ENCODE assay signal across 22 cellular contexts in genomic region chr11:10401275-10401674, GRCh38. TPM values are rescaled to one million over a fixed set of nuclear protein-coding genes. Genes with fewer than 3 reads are reported as not detected.
A peak's percentile ranks its signal among the peaks of the same experiment; 100 is the strongest.
DNase-seq lines count a peak whose midpoint lies in the region; ATAC-seq, FAIRE-seq and TF ChIP-seq lines count a peak whose summit lies in the region.
"Had no signal": no experiment of that assay in that cellular context is flagged by ENCODE, and none has a peak within 500 bp of the region (broad histone marks: within the 10 kb centered on the region; RNA-seq: fewer than 3 reads in every experiment).

No MANE protein-coding gene starts in this region.

- H4K5ac ChIP-seq in H9 (ENCODE audit: insufficient read length, low read depth, low read length) = no peak overlapping the region

- H3K23me2 ChIP-seq in H9 (ENCODE audit: insufficient read length, low read depth, low read length, poor library complexity, severe bottlenecking) = no peaks in the 10 kb centered on the region

- H3K9me3 ChIP-seq in A549 (no peaks in the 10 kb centered on the region), H9 (ENCODE audit: control insufficient read depth, low read depth, low read length) (no peaks in the 10 kb centered on the region)
- H3K9me3 ChIP-seq: lower lobe of right lung, thyroid gland had no signal

- H4K20me1 ChIP-seq in H9 (ENCODE audit: control insufficient read depth, insufficient read depth, insufficient read length) = no peaks in the 10 kb centered on the region

- H3K4me1 Mint-ChIP-seq in H9 (peaks cover 7 to 11% of the 10 kb centered on the region in 2 experiments), WTC11 (peaks cover 4% of the 10 kb centered on the region; the same call in 1 of the 2 replicates)
- peaks cover 22% of the 10 kb centered on the region for H3K4me1 Mint-ChIP-seq in activated CD4-positive, alpha-beta memory T cell treated with anti-CD3 and anti-CD28 coated beads, Interleukin-2, amount 10 ng/mL, durations not matched to agents 7 days and 5 days

- H3K14ac ChIP-seq in H9 (ENCODE audit: insufficient read depth, low read length) = no peak overlapping the region

- H3K27ac Mint-ChIP-seq in H9 = peak overlapping the region in 1 of 3 experiments; percentile 93; a peak in 1 of 7 replicates
- no peak overlapping the region for H3K27ac Mint-ChIP-seq in WTC11
- no peak overlapping the region for H3K27ac Mint-ChIP-seq in activated CD4-positive, alpha-beta memory T cell treated with anti-CD3 and anti-CD28 coated beads, Interleukin-2, amount 10 ng/mL, durations not matched to agents 7 days and 5 days
- H3K27ac Mint-ChIP-seq: CD8-positive, alpha-beta T cell had no signal

- POLR2A ChIA-PET in A549 (lab: Yijun Ruan, JAX) (interaction anchor here (1.0 kb wide), 1 partner anchor 139 kb away, joined by 3 read pairs; the partner anchor contains the start of gene RNF141), WTC11 (lab: Charles Lee) (no interaction called here), RWPE1 (lab: Yijun Ruan, JAX; ENCODE audit: low non-redundant PET) (no interaction called here)
- POLR2A ChIA-PET in activated CD4-positive, alpha-beta memory T cell treated with anti-CD3 and anti-CD28 coated beads, Interleukin-2, amount 10 ng/mL, durations not matched to agents 7 days and 5 days (lab: Charles Lee) = no interaction called here

- H3K4me3 Mint-ChIP-seq in H9 (no peak overlapping the region), WTC11 (no peak overlapping the region)
- no peak overlapping the region for H3K4me3 Mint-ChIP-seq in activated CD4-positive, alpha-beta memory T cell treated with anti-CD3 and anti-CD28 coated beads, Interleukin-2, amount 10 ng/mL, durations not matched to agents 7 days and 5 days
- H3K4me3 Mint-ChIP-seq: CD8-positive, alpha-beta T cell had no signal

- H3K4me3 ChIP-seq in A549 = no peak overlapping the region
- H3K4me3 ChIP-seq: GM23248, lower lobe of right lung, thyroid gland had no signal

- WGBS in A549 (ENCODE audit: missing lambda C conversion rate) = 83% methylated on average over 4 of the region's 4 CpGs
- WGBS in H9 (ENCODE audit: extremely low coverage, insufficient read length, low lambda C conversion rate) = no CpG with 5 or more reads among the region's 4 CpGs

- no peak for FAIRE-seq in A549 (lab: Jason Lieb, UNC)
- FAIRE-seq: colon, endometrium had no signal

- H3K4me1 ChIP-seq in A549 (peaks cover 15% of the 10 kb centered on the region), H9 (ENCODE audit: insufficient read depth, low read length) (no peaks in the 10 kb centered on the region)
- H3K4me1 ChIP-seq: thyroid gland had no signal

- no peak overlapping the region for H3K23ac ChIP-seq in H9 (ENCODE audit: insufficient read length, low read depth, low read length)

- no peak for ATAC-seq in A549
- peak; percentile 35 for ATAC-seq in WTC11
- peak; percentile 57 for ATAC-seq in Right ventricle myocardium superior (ENCODE audit: poor library complexity)
- ATAC-seq in GM18909 (IDR thresholded peaks at IDR 0.05; ENCODE audit: poor library complexity, unreplicated experiment) = no peak
- ATAC-seq: CD8-positive, alpha-beta T cell; lower lobe of right lung had no signal

- H3K79me1 ChIP-seq in H9 (ENCODE audit: insufficient read depth, low read depth, low read length, poor library complexity, severe bottlenecking) = no peaks in the 10 kb centered on the region

- TF ChIP-seq EP300 in A549 (IDR thresholded peaks at IDR 0.05) = no peak

- H3K9me3 Mint-ChIP-seq in H9 (no peaks in the 10 kb centered on the region), WTC11 (no peaks in the 10 kb centered on the region)
- H3K9me3 Mint-ChIP-seq in activated CD4-positive, alpha-beta memory T cell treated with anti-CD3 and anti-CD28 coated beads, Interleukin-2, amount 10 ng/mL, durations not matched to agents 7 days and 5 days = no peaks in the 10 kb centered on the region
- H3K9me3 Mint-ChIP-seq: CD8-positive, alpha-beta T cell had no signal

- DNase-seq in A549 (ENCODE audit: low read depth in 1 of 2, low spot score in 1 of 2) (no peak), H9 (no peak), WTC11 (ENCODE audit: low spot score) (no peak), Right ventricle myocardium superior (no peak), NCI-H2081 treated with DMSO at 0.1 percent for 48 hours (lab: John Stamatoyannopoulos, UW) (no peak), RWPE1 (ENCODE audit: low spot score) (no peak)
- no peak for DNase-seq in activated CD4-positive, alpha-beta memory T cell treated with anti-CD3 and anti-CD28 coated beads, Interleukin-2, amount 10 ng/mL, durations not matched to agents 7 days and 5 days
- DNase-seq: activated CD4-positive, alpha-beta T cell treated with anti-CD3 and anti-CD28 coated beads, Interleukin-2, amount 50 U/mL, for 4 hours; CD8-positive, alpha-beta T cell; lower lobe of right lung; NCI-H146; NCI-H2227 treated with DMSO at 0.1 percent for 48 hours; NK-92 treated with Interleukin-12 subunit alpha and Interleukin-12 subunit beta, amount 100 ng/mL, for 24 hours; occipital lobe; retina; stimulated activated CD4-positive, alpha-beta T cell treated with anti-CD3 and anti-CD28 coated beads, Interleukin-15, amount 100 ng/mL, for 24 hours; T-helper 1 cell; thyroid gland had no signal

- H2BK20ac ChIP-seq in H9 (ENCODE audit: low read depth, low read length, poor library complexity, severe bottlenecking) = no peak overlapping the region

- TF ChIP-seq POLR2A in A549 (IDR thresholded peaks at IDR 0.05; ENCODE audit: low read length) = no peak

- H2BK120ac ChIP-seq in H9 (ENCODE audit: low read depth, low read length, poor library complexity, severe bottlenecking) = no peak overlapping the region

- CTCF ChIA-PET in A549 (lab: Yijun Ruan, JAX) = interaction anchor here (3.4 kb wide), 1 partner anchor 336 kb away, joined by 28 read pairs; no protein-coding TSS in a partner anchor
- CTCF ChIA-PET in WTC11 (lab: Charles Lee) = interaction anchor here (0.6 to 0.9 kb wide), 5 partner anchors 35 to 895 kb away, joined by 3 to 4 read pairs (median 3); no protein-coding TSS in a partner anchor
- CTCF ChIA-PET in activated CD4-positive, alpha-beta memory T cell treated with anti-CD3 and anti-CD28 coated beads, Interleukin-2, amount 10 ng/mL, durations not matched to agents 7 days and 5 days (lab: Charles Lee) = no interaction called here
- CTCF ChIA-PET in RWPE1 (lab: Yijun Ruan, JAX) = interaction anchor here (0.6 kb wide), 1 partner anchor 321 kb away, joined by 3 read pairs; no protein-coding TSS in a partner anchor

- H2AFZ ChIP-seq in H9 (ENCODE audit: low read length) = no peak overlapping the region
- H2AFZ ChIP-seq: GM23248 had no signal

- H3K27me3 Mint-ChIP-seq in H9 (ENCODE audit: low read depth) (peaks cover 7% of the 10 kb centered on the region; the same call in 1 of the 2 replicates), WTC11 (ENCODE audit: low read depth) (no peaks in the 10 kb centered on the region)
- peaks cover 2% of the 10 kb centered on the region for H3K27me3 Mint-ChIP-seq in activated CD4-positive, alpha-beta memory T cell treated with anti-CD3 and anti-CD28 coated beads, Interleukin-2, amount 10 ng/mL, durations not matched to agents 7 days and 5 days

- no peaks in the 10 kb centered on the region for H3K79me2 ChIP-seq in H9 (ENCODE audit: insufficient read depth, low read length)

- H3K4ac ChIP-seq in H9 (ENCODE audit: low read depth, low read length) = no peak overlapping the region

- no peak overlapping the region for H2BK5ac ChIP-seq in H9 (ENCODE audit: insufficient read length, low read length)

- no peak overlapping the region for H3T11ph ChIP-seq in H9 (ENCODE audit: low read length)

- H3K36me3 Mint-ChIP-seq in H9 (ENCODE audit: insufficient read depth in 1 of 3, low read depth in 3 of 3) (no peaks in the 10 kb centered on the region), WTC11 (no peaks in the 10 kb centered on the region)
- H3K36me3 Mint-ChIP-seq in activated CD4-positive, alpha-beta memory T cell treated with anti-CD3 and anti-CD28 coated beads, Interleukin-2, amount 10 ng/mL, durations not matched to agents 7 days and 5 days (ENCODE audit: low read depth) = no peaks in the 10 kb centered on the region
- H3K36me3 Mint-ChIP-seq: CD8-positive, alpha-beta T cell had no signal

- H2BK12ac ChIP-seq in H9 (ENCODE audit: insufficient read length, low read depth, low read length) = no peak overlapping the region

- no peak overlapping the region for H3K56ac ChIP-seq in H9 (ENCODE audit: insufficient read length, low read depth, low read length)

- intact Hi-C loops in Right ventricle myocardium superior (cut with DNase I) = loop anchor here (10.0 kb wide), 1 partner anchor 254 kb away; no protein-coding TSS in a partner anchor

- no peak for TF ChIP-seq CTCF in A549 (IDR thresholded peaks at IDR 0.05)
- TF ChIP-seq CTCF in H9 (conservative IDR thresholded peaks at IDR 0.05) = 0 out of 3 replicates have a peak, but pooled peaks have one; percentile 20
- no peak for TF ChIP-seq CTCF in WTC11 (IDR thresholded peaks at IDR 0.05)
- no peak for TF ChIP-seq CTCF in RWPE1 (conservative IDR thresholded peaks at IDR 0.05; ENCODE audit: low read depth)

- no peak overlapping the region for H2BK15ac ChIP-seq in H9 (ENCODE audit: low read depth, low read length)

- no peak overlapping the region for H4K8ac ChIP-seq in H9 (replicated peaks; ENCODE audit: insufficient read length, low read depth, low read length)

- no peak overlapping the region for H3K18ac ChIP-seq in H9 (ENCODE audit: insufficient read length, low read depth, low read length)

- no peak for TF ChIP-seq RAD21 in A549 (conservative IDR thresholded peaks at IDR 0.05 in 1 of 2, IDR thresholded peaks at IDR 0.05 in 1 of 2)

- H3K27me3 ChIP-seq in H9 (ENCODE audit: insufficient read depth, low read length) = no peaks in the 10 kb centered on the region
- H3K27me3 ChIP-seq: thyroid gland had no signal

- H3K9ac ChIP-seq in H9 (ENCODE audit: extremely low read depth, insufficient read length, low read length) = no peak overlapping the region
- H3K9ac ChIP-seq: GM23248 had no signal

- H2AK5ac ChIP-seq in H9 (ENCODE audit: insufficient read length, low read length) = no peak overlapping the region

- peak overlapping the region; percentile 18 to 64; a peak in 5 of 6 replicates for H3K27ac ChIP-seq in A549
- no peak overlapping the region for H3K27ac ChIP-seq in H9 (ENCODE audit: insufficient read length, low read depth, low read length)
- H3K27ac ChIP-seq in RWPE1 = no peak overlapping the region
- H3K27ac ChIP-seq: GM23248, lower lobe of right lung, thyroid gland had no signal

- H4K91ac ChIP-seq in H9 (ENCODE audit: insufficient read length, low read depth, low read length) = no peak overlapping the region

- H3K4me2 ChIP-seq in A549 = no peak overlapping the region
- H3K4me2 ChIP-seq in H9 (ENCODE audit: insufficient read depth, insufficient read length, low read length) = no peak overlapping the region

RNA-seq across cellular contexts. Expression of gene AMPD3, which starts 53.8 kb away (rescaled TPM):
- 4.7 and 6.6 TPM in 2 replicates for polyA plus RNA-seq in A549 (2011; rRNA removed)
- polyA plus RNA-seq in A549 (2012; cell fraction: cytosol; rRNA removed) = 2.0 and 2.4 TPM in 2 replicates
- 5.3 and 6.9 TPM in 2 replicates for polyA plus RNA-seq in A549 (2012; cell fraction: nucleus; rRNA removed)
- polyA plus RNA-seq in A549 (2017; fragmentation: RNase III; extraction: RNeasy Plus Mini Kit Qiagen cat#74134 plus additional on column Dnase treatment) = 2.9 to 3.6 TPM (median 3.1 TPM) in 3 replicates
- 11.5 and 14.1 TPM in 2 replicates for polyA minus RNA-seq in A549 (2011; rRNA and poly(A)+ RNA removed)
- 4.6 and 5.9 TPM in 2 replicates for total RNA-seq in H9 (2021)
- 5.0 to 7.1 TPM (median 6.4 TPM) in 3 replicates for total RNA-seq in WTC11 (2021)
- total RNA-seq in Right ventricle myocardium superior = 2.6 TPM
- 10 to 100 TPM; 21.4 to 23.3 TPM for total RNA-seq in activated CD4-positive, alpha-beta memory T cell treated with anti-CD3 and anti-CD28 coated beads, Interleukin-2, amount 10 ng/mL, durations not matched to agents 7 days and 5 days

Comparison
In these comparisons a context has a peak if more than half of its experiments do, and no peak if none do; other contexts are left out.
1. ATAC-seq: peak in WTC11 (single experiment) and Right ventricle myocardium superior (single experiment); none in A549 (0 of 2) and GM18909 (single experiment).
2. H3K27ac ChIP-seq: peak in A549 (2 of 2); none in H9 (single experiment) and RWPE1 (single experiment).